Comparison of ENCODE assay signal across 20 cellular contexts in the genomic region with DNA sequence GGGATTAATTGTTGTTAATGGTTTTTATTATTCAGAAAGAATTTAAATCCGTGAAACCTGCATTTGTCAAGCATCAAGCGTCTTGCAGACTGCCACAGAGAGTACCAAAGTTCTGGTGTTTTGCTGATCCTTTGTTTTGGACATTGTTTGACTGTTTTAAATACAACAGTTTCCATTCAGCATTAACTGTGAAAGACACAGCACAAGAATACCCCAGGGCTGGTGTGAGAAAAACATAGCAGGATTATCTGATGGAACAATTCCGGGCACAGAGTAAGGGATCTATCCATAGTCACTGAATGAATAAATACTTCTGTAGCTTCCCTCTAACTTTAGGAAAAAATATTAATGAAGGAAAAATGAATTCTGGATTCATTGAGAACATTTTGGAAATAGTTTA.
A peak's percentile ranks its signal among the peaks of the same experiment; 100 is the strongest.
DNase-seq lines count a peak whose midpoint lies in the region; ATAC-seq and TF ChIP-seq lines count a peak whose summit lies in the region.
"Had no signal": no experiment of that assay in that cellular context is flagged by ENCODE, and none has a peak within 500 bp of the region (broad histone marks: within the 10 kb centered on the region; RNA-seq: fewer than 3 reads in every experiment).

No MANE protein-coding gene starts in this region.

- H3K36me3 Mint-ChIP-seq in natural killer cell = peaks cover 8% of the 10 kb centered on the region

- ATAC-seq in natural killer cell = peak in 2 of 3 donors; percentile 30

- H3K27me3 Mint-ChIP-seq in natural killer cell (ENCODE audit: low read depth in 2 of 2) = no peaks in the 10 kb centered on the region
- H3K27me3 Mint-ChIP-seq: CD4-positive, alpha-beta T cell had no signal

- H3K4me1 ChIP-seq in cardiac muscle cell (ENCODE audit: low read depth) (peaks cover 33% of the 10 kb centered on the region), right atrium auricular region (peaks cover 0 to 10% of the 10 kb centered on the region in 2 donors)
- H3K4me1 ChIP-seq: BLaER1, HAP-1 had no signal

- peaks cover 0 to 3% of the 10 kb centered on the region in 2 donors for H3K9me3 Mint-ChIP-seq in natural killer cell

- H3K9me3 ChIP-seq in cardiac muscle cell (ENCODE audit: low read depth) (no peaks in the 10 kb centered on the region), right atrium auricular region (peaks cover 0 to 7% of the 10 kb centered on the region in 2 donors)
- H3K9me3 ChIP-seq: BLaER1, HAP-1, MG63 had no signal

- peak overlapping the region; percentile 71 to 72 for H3K27ac Mint-ChIP-seq in natural killer cell
- H3K27ac Mint-ChIP-seq: CD4-positive, alpha-beta T cell; HFFc6 had no signal

- H3K27ac ChIP-seq in cardiac muscle cell = peak overlapping the region; percentile 90
- H3K27ac ChIP-seq in right atrium auricular region = peak overlapping the region in 1 of 2 donors; percentile 64
- H3K27ac ChIP-seq: BLaER1, RWPE1 had no signal

- H3K36me3 ChIP-seq in cardiac muscle cell (no peaks in the 10 kb centered on the region), right atrium auricular region (no peaks in the 10 kb centered on the region)
- H3K36me3 ChIP-seq: BLaER1, HAP-1, MG63 had no signal

- DNase-seq in cardiac muscle cell (ENCODE audit: low read depth in 1 of 2, low spot score in 1 of 2) (no peak), right atrium auricular region (ENCODE audit: low spot score) (no peak), globus pallidus (ENCODE audit: low spot score) (peak; percentile 36), natural killer cell (no peak), NCI-H2029 treated with DMSO at 0.1 percent for 48 hours (lab: John Stamatoyannopoulos, UW) (no peak), GM10266 (ENCODE audit: extremely low spot score) (no peak), C1 segment of cervical spinal cord (lab: John Stamatoyannopoulos, UW) (no peak)
- DNase-seq: CD4-positive, alpha-beta T cell; GOT3; HFFc6; KG1; MG63; NCI-H1105 treated with DMSO at 0.1 percent for 48 hours; NCI-H146; NCI-H2029; NCI-H526 treated with DMSO at 0.1 percent for 48 hours; SHP77 treated with DMSO at 0.1 percent for 48 hours had no signal

- peak overlapping the region; percentile 72 for H3K4me3 Mint-ChIP-seq in natural killer cell
- H3K4me3 Mint-ChIP-seq: CD4-positive, alpha-beta T cell; HFFc6 had no signal

- no peak for TF ChIP-seq CTCF in cardiac muscle cell (IDR thresholded peaks at IDR 0.05; ENCODE audit: low read depth, low read length)
- TF ChIP-seq CTCF in right atrium auricular region (IDR thresholded peaks at IDR 0.05) = no peak
- no peak for TF ChIP-seq CTCF in natural killer cell (IDR thresholded peaks at IDR 0.05)
- no peak for TF ChIP-seq CTCF in GM10266 (IDR thresholded peaks at IDR 0.05; ENCODE audit: control insufficient read depth, insufficient read depth, low read depth, missing control alignments)

- H3K4me1 Mint-ChIP-seq in natural killer cell = peaks cover 73 to 75% of the 10 kb centered on the region in 2 donors

- H3K27me3 ChIP-seq in cardiac muscle cell = no peaks in the 10 kb centered on the region
- H3K27me3 ChIP-seq in right atrium auricular region = no peaks in the 10 kb centered on the region
- H3K27me3 ChIP-seq: BLaER1, MG63 had no signal

- H3K4me3 ChIP-seq in cardiac muscle cell (no peak overlapping the region), right atrium auricular region (no peak overlapping the region)
- H3K4me3 ChIP-seq: BLaER1, HAP-1, MG63 had no signal

- intact Hi-C loops in natural killer cell (cut with micrococcal nuclease) = loop anchor here (2.0 kb wide), 1 partner anchor 268 kb away; no protein-coding TSS in a partner anchor
